ENCODE assay signal across 19 cellular contexts in genomic region chr1:185965870-185966269, GRCh38.
DNase-seq lines count a peak whose midpoint lies in the region; ATAC-seq, FAIRE-seq and TF ChIP-seq lines count a peak whose summit lies in the region.
"Had no signal": no experiment of that assay in that cellular context is flagged by ENCODE, and none has a peak within 500 bp of the region (broad histone marks: within the 10 kb centered on the region; RNA-seq: fewer than 3 reads in every experiment).

No MANE protein-coding gene starts in this region.

- POLR2A ChIA-PET in IMR-90 (lab: Charles Lee; ENCODE audit: unreplicated experiment): no interaction called here

- H2BK120ac ChIP-seq in IMR-90 (ENCODE audit: low read depth, low read length): no peak overlapping the region

- H3K27me3 ChIP-seq in IMR-90 (ENCODE audit: control insufficient read depth, insufficient read depth, low read length) (no peaks in the 10 kb centered on the region), rectal smooth muscle tissue (ENCODE audit: control insufficient read depth, insufficient read depth, low read length) (no peaks in the 10 kb centered on the region)
- no peaks in the 10 kb centered on the region for H3K27me3 ChIP-seq in effector memory CD4-positive, alpha-beta T cell (replicated peaks; ENCODE audit: control insufficient read depth, insufficient read depth, low read length, poor library complexity, severe bottlenecking)
- H3K27me3 ChIP-seq: testis had no signal

- H3K36me3 Mint-ChIP-seq in CD14-positive monocyte: no peaks in the 10 kb centered on the region

- peaks cover 0 to 2% (median 0%) of the 10 kb centered on the region in 3 donors for H3K27me3 Mint-ChIP-seq in CD14-positive monocyte (ENCODE audit: low read depth in 3 of 3)

- no peak overlapping the region for H3K14ac ChIP-seq in IMR-90 (replicated peaks; ENCODE audit: low read depth, low read length)

- H2AK5ac ChIP-seq in IMR-90 (ENCODE audit: low read depth, low read length): no peak overlapping the region

- peaks cover 0 to 3% (median 0%) of the 10 kb centered on the region in 7 donors for H3K9me3 Mint-ChIP-seq in CD14-positive monocyte

- no peaks in the 10 kb centered on the region for H4K20me1 ChIP-seq in IMR-90 (ENCODE audit: insufficient read depth, low read length)

- intact Hi-C loops in IMR-90 (cut with micrococcal nuclease) (loop anchor here (10.0 kb wide), 1 partner anchor 151 kb away; no protein-coding TSS in a partner anchor), CD14-positive monocyte (cut with micrococcal nuclease) (no loop called here)

- no peak overlapping the region for H3K4me3 ChIP-seq in IMR-90 (ENCODE audit: insufficient read depth, low read depth, low read length)
- no peak overlapping the region for H3K4me3 ChIP-seq in fibroblast of the aortic adventitia (ENCODE audit: low read depth, low read length)
- no peak overlapping the region for H3K4me3 ChIP-seq in rectal smooth muscle tissue (ENCODE audit: low read length)
- H3K4me3 ChIP-seq in effector memory CD4-positive, alpha-beta T cell (ENCODE audit: insufficient read depth, low read depth, low read length, poor library complexity, severe bottlenecking): no peak overlapping the region
- H3K4me3 ChIP-seq: testis had no signal

- WGBS in IMR-90 (ENCODE audit: extremely low coverage in 2 of 2, insufficient read length in 1 of 2), 2 experiments: no CpG with 5 or more reads among the region's 3 CpGs

- BruUV-seq in IMR-90 (replicated peaks; lab: Mats Ljungman, UMichigan): no TSS peak

- TF ChIP-seq CTCF in D721Med (IDR thresholded peaks at IDR 0.05; ENCODE audit: insufficient read depth, missing control alignments) (no peak), IMR-90 (conservative IDR thresholded peaks at IDR 0.05; ENCODE audit: low read depth, low read length) (no peak), fibroblast of the aortic adventitia (IDR thresholded peaks at IDR 0.05; ENCODE audit: insufficient read depth, low read length) (no peak), CD14-positive monocyte (IDR thresholded peaks at IDR 0.05) (no peak)

- H2BK5ac ChIP-seq in IMR-90 (ENCODE audit: low read depth, low read length, poor library complexity, severe bottlenecking): no peak overlapping the region

- H3K18ac ChIP-seq in IMR-90 (ENCODE audit: low read depth, low read length): peak overlapping the region; percentile 34; the same call in 1 of the 2 replicates

- no peak for DNase-seq in D721Med (ENCODE audit: insufficient read length, low spot score)
- no peak for DNase-seq in IMR-90
- DNase-seq in fibroblast of the aortic adventitia (ENCODE audit: low read depth): peak; percentile 65
- DNase-seq in effector memory CD4-positive, alpha-beta T cell: no peak
- no peak for DNase-seq in dermis blood vessel endothelial cell
- DNase-seq in CD14-positive monocyte (ENCODE audit: low spot score): no peak
- DNase-seq: activated CD4-positive, alpha-beta T cell treated with anti-CD3 and anti-CD28 coated beads, Interleukin-2, amount 50 U/mL, for 1 hour; amygdala; effector CD8-positive, alpha-beta T cell; hypothalamus; islet precursor cell; midbrain; NCI-H1092 treated with DMSO at 0.1 percent for 48 hours; NCI-H526; stimulated activated CD4-positive, alpha-beta T cell treated with anti-CD3 and anti-CD28 coated beads, Interleukin-15, amount 100 ng/mL, for 24 hours; testis had no signal

- H3K23ac ChIP-seq in IMR-90 (ENCODE audit: low read depth, low read length): no peak overlapping the region

- H3K27ac ChIP-seq in IMR-90 (ENCODE audit: insufficient read depth, low read length) (no peak overlapping the region), rectal smooth muscle tissue (ENCODE audit: low read depth, low read length) (peak overlapping the region; percentile 68)
- no peak overlapping the region for H3K27ac ChIP-seq in effector memory CD4-positive, alpha-beta T cell (ENCODE audit: insufficient read depth, low read length, poor library complexity, severe bottlenecking)

- ATAC-seq in IMR-90 (ENCODE audit: low read depth) (no peak), GM21717 (IDR thresholded peaks at IDR 0.05; ENCODE audit: unreplicated experiment) (no peak)

- in situ Hi-C loops in IMR-90 (cut with MboI; ENCODE audit: low sequenced_read_pairs): no loop called here

- H3K9ac ChIP-seq in IMR-90 (ENCODE audit: low read depth, low read length) (no peak overlapping the region), rectal smooth muscle tissue (ENCODE audit: low read length) (no peak overlapping the region)

- no peak overlapping the region for H3K56ac ChIP-seq in IMR-90 (ENCODE audit: extremely low read depth, insufficient read depth, low read length)

- no peak overlapping the region for H4K8ac ChIP-seq in IMR-90 (ENCODE audit: low read depth in 2 of 2, low read length in 2 of 2)

- no peak overlapping the region for H4K91ac ChIP-seq in IMR-90 (ENCODE audit: insufficient read depth, low read depth, low read length)

- no peak overlapping the region for H2BK15ac ChIP-seq in IMR-90 (ENCODE audit: low read depth, low read length)

- peak; percentile 77 for FAIRE-seq in D721Med (lab: Jason Lieb, UNC)
- FAIRE-seq: HTR-8/SVneo had no signal

- no peaks in the 10 kb centered on the region for H3K9me3 ChIP-seq in IMR-90 (ENCODE audit: control insufficient read depth, insufficient read depth, low read length)
- no peaks in the 10 kb centered on the region for H3K9me3 ChIP-seq in effector memory CD4-positive, alpha-beta T cell (ENCODE audit: control insufficient read depth, low read length)
- H3K9me3 ChIP-seq: testis had no signal

- no peaks in the 10 kb centered on the region for H3K9me1 ChIP-seq in IMR-90 (ENCODE audit: insufficient read depth, low read length)

- H3K79me1 ChIP-seq in IMR-90 (ENCODE audit: low read depth in 1 of 2, low read length in 2 of 2): no peaks in the 10 kb centered on the region

- no peak overlapping the region for H2AK9ac ChIP-seq in IMR-90 (replicated peaks; ENCODE audit: low read depth, low read length, poor library complexity)

- TF ChIP-seq POLR2A in IMR-90 (IDR thresholded peaks at IDR 0.05; ENCODE audit: low read depth, low read length): no peak

- H3K4me1 Mint-ChIP-seq in CD14-positive monocyte: no peaks in the 10 kb centered on the region

- H3K4me1 ChIP-seq in IMR-90 (ENCODE audit: control insufficient read depth, insufficient read depth, low read length) (peaks cover 8% of the 10 kb centered on the region), rectal smooth muscle tissue (ENCODE audit: control insufficient read depth, insufficient read depth, low read length) (no peaks in the 10 kb centered on the region)
- no peaks in the 10 kb centered on the region for H3K4me1 ChIP-seq in effector memory CD4-positive, alpha-beta T cell (ENCODE audit: control insufficient read depth, insufficient read depth, low read length, poor library complexity, severe bottlenecking)
- H3K4me1 ChIP-seq: testis had no signal

- no peak overlapping the region for H3K4ac ChIP-seq in IMR-90 (ENCODE audit: low read depth, low read length)

- dilution Hi-C loops in IMR-90 (cut with HindIII; ENCODE audit: low sequenced_read_pairs, unreplicated experiment): no loop called here

- no peak overlapping the region for H4K5ac ChIP-seq in IMR-90 (ENCODE audit: low read depth, low read length)

- TF ChIP-seq RAD21 in IMR-90 (IDR thresholded peaks at IDR 0.05; ENCODE audit: low read length): no peak

- no peak overlapping the region for H2BK20ac ChIP-seq in IMR-90 (ENCODE audit: low read depth, low read length)

- H2AFZ ChIP-seq in IMR-90 (replicated peaks; ENCODE audit: low read length, poor library complexity): no peak overlapping the region

- CTCF ChIA-PET in IMR-90 (lab: Yijun Ruan, JAX): interaction anchor here (1.6 kb wide), 1 partner anchor 21 kb away, joined by 5 read pairs; no protein-coding TSS in a partner anchor

- H3K4me3 Mint-ChIP-seq in CD14-positive monocyte: no peak overlapping the region

- H3K27ac Mint-ChIP-seq in CD14-positive monocyte: no peak overlapping the region

- no peak overlapping the region for H3K4me2 ChIP-seq in IMR-90 (ENCODE audit: low read depth, low read length)

- H3K36me3 ChIP-seq in IMR-90 (ENCODE audit: control insufficient read depth, insufficient read depth, low read length): no peaks in the 10 kb centered on the region
- no peaks in the 10 kb centered on the region for H3K36me3 ChIP-seq in rectal smooth muscle tissue (ENCODE audit: control insufficient read depth, insufficient read depth, low read length)
- H3K36me3 ChIP-seq in effector memory CD4-positive, alpha-beta T cell (ENCODE audit: control insufficient read depth, insufficient read depth, low read length): no peaks in the 10 kb centered on the region

TF ChIP-seq in IMR-90, 13 proteins besides CTCF, POLR2A, EP300 and RAD21:
- TF ChIP-seq NFE2L2 (IDR thresholded peaks at IDR 0.05; ENCODE audit: low read depth, low read length) (no peak), CHD1 (IDR thresholded peaks at IDR 0.05; ENCODE audit: low read depth, low read length) (no peak), RCOR1 (IDR thresholded peaks at IDR 0.05; ENCODE audit: insufficient replicate concordance, low read length) (no peak), ELK1 (IDR thresholded peaks at IDR 0.05; ENCODE audit: borderline replicate concordance, low read depth, low read length) (no peak)
